Comparison of ENCODE assay signal across 24 cellular contexts in the genomic region with DNA sequence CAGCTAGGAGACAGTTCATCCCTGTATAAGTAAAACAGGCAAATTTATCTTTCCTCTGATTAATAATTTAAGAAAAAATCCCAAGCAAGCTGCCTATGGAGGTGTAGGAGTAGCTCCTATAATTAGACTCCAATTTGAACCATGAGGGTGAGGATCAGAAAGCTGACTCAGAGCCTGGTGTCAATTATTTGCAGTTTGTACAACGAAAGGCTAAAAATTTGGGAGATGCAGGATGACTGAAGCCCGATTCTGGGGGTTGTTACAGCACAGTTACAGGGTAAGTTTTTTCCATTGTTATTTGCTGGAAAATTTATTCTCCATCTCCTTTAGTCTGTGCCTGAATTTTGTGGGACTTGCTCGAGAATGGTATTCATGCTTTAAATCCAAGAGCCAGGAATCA.
"Had no signal": no experiment of that assay in that cellular context is flagged by ENCODE, and none has a peak within 500 bp of the region (broad histone marks: within the 10 kb centered on the region; RNA-seq: fewer than 3 reads in every experiment).

No MANE protein-coding gene starts in this region.

- H3K4me3 ChIP-seq: colonic mucosa, esophagus squamous epithelium, gastrocnemius medialis, heart right ventricle, left lung, lower lobe of right lung, mucosa of descending colon had no signal

- ATAC-seq: effector memory CD8-positive, alpha-beta T cell; esophagus mucosa; gastrocnemius medialis; heart right ventricle; left cardiac atrium; left lung; left ventricle myocardium superior; lower lobe of right lung; mucosa of descending colon had no signal

- DNase-seq: colonic mucosa; cortex of kidney; effector CD8-positive, alpha-beta T cell; effector memory CD8-positive, alpha-beta T cell; endodermal cell; erythroblast; esophagus squamous epithelium; foreskin fibroblast; foreskin melanocyte; gastrocnemius medialis; glutamatergic neuron; heart right ventricle; hippocampal formation; left cardiac atrium; left lung; left ventricle myocardium superior; lower lobe of right lung; mesenchymal stem cell; mucosa of descending colon; naive B cell had no signal

- H3K36me3 ChIP-seq: colonic mucosa, esophagus squamous epithelium, gastrocnemius medialis, heart right ventricle, left lung, lower lobe of right lung had no signal

- H3K4me1 ChIP-seq: colonic mucosa, esophagus squamous epithelium, gastrocnemius medialis, left lung, lower lobe of right lung had no signal

- H3K27ac ChIP-seq: colonic mucosa, epithelial cell of prostate, esophagus squamous epithelium, gastrocnemius medialis, heart right ventricle, left lung, lower lobe of right lung had no signal

- H3K9me3 ChIP-seq: colonic mucosa, esophagus squamous epithelium, gastrocnemius medialis, heart right ventricle, left lung, lower lobe of right lung, mucosa of descending colon had no signal

- H3K27ac Mint-ChIP-seq: dendritic cell treated with granulocyte-macrophage colony-stimulating factor and Interleukin-4, amounts not matched to agents 40 ng/mL and 50 ng/mL, for 4 days; effector memory CD8-positive, alpha-beta T cell; endodermal cell; mesothelial cell of epicardium had no signal

- H3K36me3 Mint-ChIP-seq: mesothelial cell of epicardium, naive B cell had no signal

- H3K27me3 Mint-ChIP-seq: dendritic cell treated with granulocyte-macrophage colony-stimulating factor and Interleukin-4, amounts not matched to agents 40 ng/mL and 50 ng/mL, for 4 days had no signal

- H3K4me3 Mint-ChIP-seq: dendritic cell treated with granulocyte-macrophage colony-stimulating factor and Interleukin-4, amounts not matched to agents 40 ng/mL and 50 ng/mL, for 4 days; effector memory CD8-positive, alpha-beta T cell; endodermal cell; mesothelial cell of epicardium; naive B cell had no signal

- H3K9me3 Mint-ChIP-seq: dendritic cell treated with granulocyte-macrophage colony-stimulating factor and Interleukin-4, amounts not matched to agents 40 ng/mL and 50 ng/mL, for 4 days; endodermal cell; mesothelial cell of epicardium; naive B cell had no signal

- H3K27me3 ChIP-seq: colonic mucosa, esophagus squamous epithelium, gastrocnemius medialis, heart right ventricle, left lung had no signal
